Comparison of ENCODE assay signal across 8 cellular contexts in the genomic region with DNA sequence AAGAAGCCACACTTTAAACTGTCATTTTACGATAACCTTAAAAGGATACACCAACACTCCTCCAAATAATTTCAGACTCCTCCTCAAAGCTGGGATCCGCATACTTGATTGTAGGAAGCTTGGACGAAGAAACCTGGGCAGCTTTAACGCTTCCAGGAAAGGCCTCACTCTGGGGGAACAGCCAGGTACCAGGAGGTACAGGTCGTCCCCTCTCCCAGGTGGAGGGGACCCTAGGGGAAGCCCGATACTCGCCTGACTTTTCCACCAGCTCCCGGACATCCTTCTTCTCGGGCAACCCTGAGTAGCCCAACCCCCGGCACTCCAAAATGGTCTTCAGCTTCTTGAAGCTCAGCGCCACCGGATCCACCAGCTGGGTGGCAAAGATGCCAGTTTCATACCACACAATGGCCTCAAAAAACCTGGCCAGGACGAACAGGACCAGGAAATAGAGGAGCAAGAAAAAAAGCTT. TPM values are rescaled to one million over a fixed set of nuclear protein-coding genes. Genes with fewer than 3 reads are reported as not detected.
A peak's percentile ranks its signal among the peaks of the same experiment; 100 is the strongest.
DNase-seq lines count a peak whose midpoint lies in the region; ATAC-seq, FAIRE-seq and TF ChIP-seq lines count a peak whose summit lies in the region.

No MANE protein-coding gene starts in this region.

- TF ChIP-seq CTCF in Peyer's patch (IDR thresholded peaks at IDR 0.05): no peak
- no peak for TF ChIP-seq CTCF in GM12878 (IDR thresholded peaks at IDR 0.05 in 2 of 3, conservative IDR thresholded peaks at IDR 0.05 in 1 of 3; ENCODE audit: control insufficient read depth in 2 of 3, extremely low read depth in 1 of 3, insufficient read depth in 1 of 3, low read depth in 3 of 3, low read length in 3 of 3)
- TF ChIP-seq CTCF in smooth muscle cell (IDR thresholded peaks at IDR 0.05; ENCODE audit: borderline replicate concordance, insufficient read depth, poor library complexity, severe bottlenecking): no peak

- H3K27ac ChIP-seq in Peyer's patch: peak overlapping the region; percentile 96 to 99 (median 98)
- peak overlapping the region; percentile 90 for H3K27ac ChIP-seq in GM12878 (ENCODE audit: control insufficient read depth, insufficient read depth)
- peak overlapping the region; percentile 94 for H3K27ac ChIP-seq in smooth muscle cell (ENCODE audit: low read depth)

- H3K79me2 ChIP-seq in GM12878 (ENCODE audit: control insufficient read depth, insufficient read depth, low read length) (peaks cover 35% of the 10 kb centered on the region), smooth muscle cell (ENCODE audit: low read depth) (peaks cover 40% of the 10 kb centered on the region)

- no TSS peak for BruUV-seq in GM12878 (replicated peaks; lab: Mats Ljungman, UMichigan)

- no peak for FAIRE-seq in GM12878 (lab: Jason Lieb, UNC)

- RAD21 ChIA-PET in GM12878 (lab: Charles Lee; ENCODE audit: unreplicated experiment): interaction anchor here (1.0 to 3.0 kb wide), 4 partner anchors 30 to 181 kb away, joined by 4 to 10 read pairs (median 4); partner anchors contain the start of gene KDM3A

- no peaks in the 10 kb centered on the region for H3K9me3 ChIP-seq in Peyer's patch
- H3K9me3 ChIP-seq in GM12878 (replicated peaks; ENCODE audit: control insufficient read depth, insufficient read depth, low read length): no peaks in the 10 kb centered on the region
- no peaks in the 10 kb centered on the region for H3K9me3 ChIP-seq in iPS-18c (ENCODE audit: control insufficient read depth, insufficient read depth, low read length)
- H3K9me3 ChIP-seq in smooth muscle cell (replicated peaks; ENCODE audit: low read depth): no peaks in the 10 kb centered on the region

- DNase-seq in activated T-cell treated with anti-CD3 and anti-CD28 coated beads for 24 hours (ENCODE audit: low read depth) (peak; percentile 6), Peyer's patch (peak; percentile 39 to 63 (median 62)), GM12878 (ENCODE audit: low read depth, low spot score) (no peak), smooth muscle cell (lab: John Stamatoyannopoulos, UW; ENCODE audit: unreplicated experiment) (no peak), epidermal melanocyte (ENCODE audit: insufficient read length, low spot score) (no peak)
- DNase-seq in activated T-cell treated with anti-CD3 and anti-CD28 coated beads, Interleukin-2, amount 50 U/mL, for 1 hour: no peak

- 2% methylated on average over 13 of the region's 13 CpGs for WGBS in GM12878 (ENCODE audit: insufficient coverage, insufficient replicate concordance, low lambda C conversion rate, missing lambda C conversion rate)
- 2% methylated on average over 13 of the region's 13 CpGs for WGBS in smooth muscle cell (ENCODE audit: low lambda C conversion rate)

- in situ Hi-C loops in GM12878 (cut with MboI): no loop called here

- H3K36me3 ChIP-seq in Peyer's patch (peaks cover 0 to 26% (median 0%) of the 10 kb centered on the region in 3 donors), GM12878 (ENCODE audit: control insufficient read depth in 2 of 2, insufficient read depth in 2 of 2, low read length in 1 of 2) (no peaks in the 10 kb centered on the region), smooth muscle cell (ENCODE audit: low read depth) (no peaks in the 10 kb centered on the region)

- ATAC-seq in GM12878: peak; percentile 1
- no peak for ATAC-seq in HG03139 (IDR thresholded peaks at IDR 0.05; ENCODE audit: unreplicated experiment)

- no peaks in the 10 kb centered on the region for H3F3A ChIP-seq in smooth muscle cell (ENCODE audit: low read depth)

- POLR2A ChIA-PET in GM12878 (lab: Charles Lee): interaction anchor here (0.5 to 3.2 kb wide), 4 partner anchors 11 to 628 kb away, joined by 3 to 25 read pairs (median 8); partner anchors contain the start of genes CHMP3 and KDM3A

- H4K20me1 ChIP-seq in GM12878 (ENCODE audit: control insufficient read depth, insufficient read depth): no peaks in the 10 kb centered on the region
- peaks cover 34% of the 10 kb centered on the region for H4K20me1 ChIP-seq in smooth muscle cell (ENCODE audit: low read depth)

- SMC1A ChIA-PET in GM12878 (lab: Charles Lee; ENCODE audit: uncharacterized antibody, unreplicated experiment): interaction anchor here (0.9 to 1.0 kb wide), 2 partner anchors 53 to 59 kb away, joined by 3 to 4 read pairs; partner anchors contain the start of gene CHMP3

- intact Hi-C loops in GM12878 (cut with micrococcal nuclease; ENCODE audit: unreplicated experiment): loop anchor here (2.0 kb wide), 1 partner anchor 60 kb away; the partner anchor contains the start of gene CHMP3

- H2AFZ ChIP-seq in GM12878 (ENCODE audit: control insufficient read depth, low read depth, low read length) (peak overlapping the region; percentile 55), smooth muscle cell (ENCODE audit: low read depth) (peak overlapping the region; percentile 84)

- peak overlapping the region; percentile 53 to 93 (median 81) for H3K4me3 ChIP-seq in Peyer's patch
- H3K4me3 ChIP-seq in GM12878: peak overlapping the region; percentile 95
- H3K4me3 ChIP-seq in iPS-18c (ENCODE audit: insufficient read depth, low read depth, low read length): peak overlapping the region; percentile 89
- H3K4me3 ChIP-seq in smooth muscle cell: peak overlapping the region; percentile 72

- CTCF ChIA-PET in GM12878 (lab: Yijun Ruan, JAX): interaction anchor here (1.2 kb wide), 1 partner anchor 182 kb away, joined by 5 read pairs; the partner anchor contains the start of gene KDM3A

- H3K9ac ChIP-seq in GM12878 (ENCODE audit: control insufficient read depth, insufficient read depth, low read length) (peak overlapping the region; percentile 95), smooth muscle cell (ENCODE audit: low read depth) (peak overlapping the region; percentile 87)

- H3K27me3 ChIP-seq in Peyer's patch (no peaks in the 10 kb centered on the region), GM12878 (replicated peaks in 1 of 2; ENCODE audit: control insufficient read depth in 2 of 2, insufficient read depth in 2 of 2, low read length in 1 of 2) (no peaks in the 10 kb centered on the region), smooth muscle cell (ENCODE audit: low read depth) (no peaks in the 10 kb centered on the region)

- TF ChIP-seq EP300 in GM12878 (IDR thresholded peaks at IDR 0.05; ENCODE audit: borderline replicate concordance in 1 of 2, control insufficient read depth in 1 of 2, low read depth in 2 of 2, low read length in 2 of 2): no peak

- H3K4me1 ChIP-seq in Peyer's patch (peaks cover 0 to 27% (median 6%) of the 10 kb centered on the region in 4 donors), GM12878 (ENCODE audit: control insufficient read depth, insufficient read depth, low read length) (peaks cover 3% of the 10 kb centered on the region), smooth muscle cell (ENCODE audit: low read depth) (peaks cover 7% of the 10 kb centered on the region)

- H3K4me2 ChIP-seq in GM12878 (ENCODE audit: control insufficient read depth, insufficient read depth) (peak overlapping the region; percentile 66), smooth muscle cell (peak overlapping the region; percentile 88)

- TF ChIP-seq POLR2A in Peyer's patch (IDR thresholded peaks at IDR 0.05) (no peak), GM12878 (IDR thresholded peaks at IDR 0.05; ENCODE audit: low read depth, low read length) (no peak)

- no peak for TF ChIP-seq RAD21 in GM12878 (IDR thresholded peaks at IDR 0.05; ENCODE audit: insufficient read depth, low read depth, low read length)

TF ChIP-seq in GM12878, 131 proteins besides CTCF, POLR2A, EP300 and RAD21 (continues in another document):
- no peak for TF ChIP-seq RBBP5 (conservative IDR thresholded peaks at IDR 0.05)
- TF ChIP-seq CEBPB (IDR thresholded peaks at IDR 0.05; ENCODE audit: borderline replicate concordance in 1 of 2, low read depth in 2 of 2, low read length in 2 of 2): no peak

RNA-seq across cellular contexts. Expression of gene RNF103, which starts 1.2 kb away (rescaled TPM):
- 100 to 1,000 TPM in 2 of 4 donors, 10 to 100 TPM in 2; 22.3 to 127 (median 102) TPM for total RNA-seq in Peyer's patch
- 56.9 and 57.0 TPM in 2 replicates for total RNA-seq in GM12878 (2013; cell fraction: nucleolus; rRNA removed)
- total RNA-seq in GM12878 (2014; rRNA removed): 8.0 and 11.7 TPM in 2 replicates
- 9.2 and 10.3 TPM in 2 replicates for total RNA-seq in GM12878 (2014; rRNA removed; fragmentation: Illumina TruSeq; extraction: Trizol)
- 10.6 and 11.0 TPM in 2 replicates for total RNA-seq in GM12878 (2021)
- polyA plus RNA-seq in GM12878 (2011; ENCODE audit: low read depth): 8.8 TPM
- 8.0 and 12.4 TPM in 2 replicates for polyA plus RNA-seq in GM12878 (2011; rRNA removed)
- 2.6 and 3.6 TPM in 2 replicates for polyA plus RNA-seq in GM12878 (2011; cell fraction: cytosol; rRNA removed)
- 9.2 and 9.3 TPM in 2 replicates for polyA plus RNA-seq in GM12878 (2011; cell fraction: nucleus; rRNA removed)
- polyA plus RNA-seq in GM12878 (2012): 11.7 and 14.8 TPM in 2 replicates
- 10.3 and 14.0 TPM in 2 replicates for polyA plus RNA-seq in GM12878 (2014; fragmentation: Illumina TruSeq; extraction: Trizol)
- 1 to 10 TPM; 2.4 to 2.5 TPM for polyA plus RNA-seq in GM12878 (2014; fragmentation: Nextera tagmentation; extraction: Ambion mirVana)
- polyA plus RNA-seq in GM12878 (2014; rRNA removed): 6.9 and 8.9 TPM in 2 replicates
- 1 to 10 TPM; 5.2 to 5.3 TPM for polyA plus RNA-seq in GM12878 (2016; fragmentation: Nextera tagmentation; extraction: Ambion mirVana)
- polyA minus RNA-seq in GM12878 (2011; rRNA and poly(A)+ RNA removed): 7.1 and 8.0 TPM in 2 replicates
- 3.1 and 3.9 TPM in 2 replicates for polyA minus RNA-seq in GM12878 (2011; cell fraction: cytosol; rRNA and poly(A)+ RNA removed)
- 16.2 and 22.9 TPM in 2 replicates for polyA minus RNA-seq in GM12878 (2011; cell fraction: nucleus; rRNA and poly(A)+ RNA removed)
- total RNA-seq in smooth muscle cell: 21.5 and 25.7 TPM in 2 replicates
- polyA plus RNA-seq in smooth muscle cell: 14.1 and 14.8 TPM in 2 replicates

RNA-seq across cellular contexts. Expression of gene CHMP3, which starts 59.2 kb away (rescaled TPM):
- total RNA-seq in Peyer's patch (100 to 1,000 TPM; 104 to 139 (median 122) TPM), GM12878 (2014; rRNA removed) (22.5 and 31.3 TPM in 2 replicates), GM12878 (2014; rRNA removed; fragmentation: Illumina TruSeq; extraction: Trizol) (36.7 and 39.9 TPM in 2 replicates), GM12878 (2021) (31.2 and 32.5 TPM in 2 replicates), smooth muscle cell (41.5 and 57.7 TPM in 2 replicates)
- total RNA-seq in GM12878 (2013; cell fraction: nucleolus; rRNA removed): 20.3 and 20.8 TPM in 2 replicates
- polyA plus RNA-seq in GM12878 (2011; ENCODE audit: low read depth): 21.8 TPM
- polyA plus RNA-seq in GM12878 (2011; rRNA removed) (41.2 and 52.0 TPM in 2 replicates), GM12878 (2014; fragmentation: Illumina TruSeq; extraction: Trizol) (56.8 and 62.2 TPM in 2 replicates), GM12878 (2014; fragmentation: Nextera tagmentation; extraction: Ambion mirVana) (10 to 100 TPM; 24.1 to 27.6 TPM), GM12878 (2014; rRNA removed) (22.9 and 26.0 TPM in 2 replicates), GM12878 (2016; fragmentation: Nextera tagmentation; extraction: Ambion mirVana) (10 to 100 TPM; 32.5 to 35.8 TPM), smooth muscle cell (42.9 and 48.9 TPM in 2 replicates)
- 17.3 and 17.7 TPM in 2 replicates for polyA plus RNA-seq in GM12878 (2011; cell fraction: cytosol; rRNA removed)
- 11.1 and 11.4 TPM in 2 replicates for polyA plus RNA-seq in GM12878 (2011; cell fraction: nucleus; rRNA removed)
- polyA plus RNA-seq in GM12878 (2012): 29.2 and 31.9 TPM in 2 replicates
- polyA minus RNA-seq in GM12878 (2011; rRNA and poly(A)+ RNA removed): 19.2 and 22.6 TPM in 2 replicates
- 4.5 and 6.5 TPM in 2 replicates for polyA minus RNA-seq in GM12878 (2011; cell fraction: cytosol; rRNA and poly(A)+ RNA removed)
- 8.3 and 12.3 TPM in 2 replicates for polyA minus RNA-seq in GM12878 (2011; cell fraction: nucleus; rRNA and poly(A)+ RNA removed)

Comparison
In these comparisons a context has a peak if more than half of its experiments do, and no peak if none do; other contexts are left out.
1. DNase-seq: peak in activated T-cell treated with anti-CD3 and anti-CD28 coated beads for 24 hours (single experiment) and Peyer's patch (3 of 3); none in activated T-cell treated with anti-CD3 and anti-CD28 coated beads, Interleukin-2, amount 50 U/mL, for 1 hour (single experiment), GM12878 (single experiment), smooth muscle cell (single experiment) and epidermal melanocyte (single experiment).
2. Peak in every context shown above with its lines, with median percentiles within 50 percentile points of each other: H3K27ac ChIP-seq and H3K4me3 ChIP-seq.